ENCODE assay signal across 8 cellular contexts in the genomic region with DNA sequence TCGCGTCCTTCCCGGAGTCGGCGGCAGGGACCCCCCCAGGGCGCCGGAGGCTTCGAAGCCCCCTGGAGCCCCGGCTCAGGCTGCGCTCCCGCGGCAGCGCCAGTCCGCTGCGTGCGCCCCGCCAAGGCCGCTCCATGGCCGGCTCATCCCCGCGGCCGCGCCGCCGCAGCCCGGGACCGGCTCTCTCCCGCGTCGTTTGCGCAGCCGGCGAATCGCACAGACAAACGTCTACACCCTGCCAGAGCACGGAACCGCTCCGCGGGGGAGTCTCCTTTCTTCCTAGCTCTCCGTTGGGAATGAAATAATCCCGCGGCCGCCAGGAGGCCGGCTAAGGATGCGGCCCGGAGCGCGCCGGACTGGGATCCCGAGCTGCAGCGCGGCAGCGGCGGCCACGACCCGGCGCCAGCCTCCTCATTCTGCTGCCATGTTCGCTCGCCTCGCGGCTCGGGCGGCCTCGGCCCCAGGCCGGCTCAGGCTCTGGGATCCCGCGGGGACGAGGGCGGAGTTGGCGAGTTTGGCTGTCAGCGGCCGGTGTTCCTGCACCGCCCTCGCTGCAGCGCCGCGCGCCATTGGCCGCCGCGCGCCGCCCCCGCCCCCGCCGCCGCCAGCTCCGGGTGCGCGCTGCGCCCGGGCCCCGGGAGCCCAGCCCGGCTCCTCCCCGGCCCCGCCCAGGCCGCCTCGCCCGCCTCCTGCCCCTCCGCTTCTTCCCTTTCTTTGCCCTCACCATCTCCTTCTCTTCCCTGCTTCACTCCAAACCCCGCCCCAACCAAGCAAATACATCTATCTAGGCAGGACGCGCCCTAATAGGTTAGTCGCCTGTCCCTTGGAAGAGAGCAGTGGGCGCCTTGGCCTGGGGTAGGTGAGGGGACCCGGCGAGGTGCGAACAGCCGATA. TPM values are rescaled to one million over a fixed set of nuclear protein-coding genes. Genes with fewer than 3 reads are reported as not detected.
DNase-seq lines count a peak whose midpoint lies in the region; ATAC-seq, FAIRE-seq and TF ChIP-seq lines count a peak whose summit lies in the region.

A gene with protein sequence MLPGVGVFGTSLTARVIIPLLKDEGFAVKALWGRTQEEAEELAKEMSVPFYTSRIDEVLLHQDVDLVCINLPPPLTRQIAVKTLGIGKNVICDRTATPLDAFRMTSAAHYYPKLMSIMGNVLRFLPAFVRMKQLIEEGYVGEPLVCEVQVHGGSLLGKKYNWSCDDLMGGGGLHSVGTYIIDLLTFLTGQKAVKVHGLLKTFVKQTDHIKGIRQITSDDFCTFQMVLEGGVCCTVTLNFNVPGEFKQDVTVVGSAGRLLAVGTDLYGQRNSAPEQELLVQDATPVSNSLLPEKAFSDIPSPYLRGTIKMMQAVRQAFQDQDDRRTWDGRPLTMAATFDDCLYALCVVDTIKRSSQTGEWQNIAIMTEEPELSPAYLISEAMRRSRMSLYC (minus strand): TSS at position 479 of the 893 bp plus-strand sequence. CDS start 710 bp downstream, outside the sequence.

- H3K9ac ChIP-seq in BLaER1, result peak within 1 kb of the TSS; percentile 88

- TF ChIP-seq POLR2A in right lobe of liver (IDR thresholded peaks at IDR 0.05), result peak; percentile 97

- 0% methylated on average over 6 of the region's 109 CpGs for WGBS in right lobe of liver (ENCODE audit: insufficient coverage, low coverage, low lambda C conversion rate, missing lambda C conversion rate)

- H4K20me1 ChIP-seq in BLaER1, result peaks cover 18% of the 10 kb centered on the region; the same call in 1 of the 2 replicates

- peak within 1 kb of the TSS; percentile 83 for H3K27ac ChIP-seq in BLaER1
- H3K27ac ChIP-seq in dorsolateral prefrontal cortex, result peak within 1 kb of the TSS; percentile 73 to 97 (median 92)
- peak within 1 kb of the TSS; percentile 88 to 96 (median 90) for H3K27ac ChIP-seq in right lobe of liver

- intact Hi-C loops in dorsolateral prefrontal cortex (cut with DNase I) (loop anchor here (1.0 to 10.0 kb wide), 9 partner anchors 17 to 327 kb away; a partner anchor contains a TSS), right lobe of liver (cut with DNase I) (loop anchor here (10.0 kb wide), 2 partner anchors 73 to 87 kb away; a partner anchor contains a TSS)

- H3K4me2 ChIP-seq in BLaER1, result peak within 1 kb of the TSS; percentile 98

- DNase-seq in GM19239 (ENCODE audit: insufficient read length, low spot score), result peak; percentile 92
- peak; percentile 69 for DNase-seq in NCI-H524 treated with DMSO at 0.1 percent for 48 hours (lab: John Stamatoyannopoulos, UW)
- DNase-seq in activated CD4-positive, alpha-beta T cell treated with anti-CD3 and anti-CD28 coated beads, Interleukin-2, amount 50 U/mL, for 24 hours (ENCODE audit: low read depth in 1 of 2, low spot score in 1 of 2), result peak; percentile 44 to 65
- DNase-seq in dorsolateral prefrontal cortex, result peak; percentile 74 to 92 (median 86)
- DNase-seq in right lobe of liver, result peak; percentile 93 to 95 (median 93)
- DNase-seq in stimulated activated CD4-positive, alpha-beta T cell treated with anti-CD3 and anti-CD28 coated beads, Interleukin-4, amount 100 ng/mL, for 48 hours (ENCODE audit: low read depth in 2 of 2), result peak; percentile 65 to 73

- TF ChIP-seq CTCF in dorsolateral prefrontal cortex (IDR thresholded peaks at IDR 0.05 in 54 of 56, conservative IDR thresholded peaks at IDR 0.05 in 2 of 56; ENCODE audit: low read depth in 1 of 56, partially characterized antibody in 56 of 56), result peak in 26 of 56 donors; percentile 4 to 51 (median 25)
- peak in 1 of 4 donors; percentile 10 for TF ChIP-seq CTCF in right lobe of liver (IDR thresholded peaks at IDR 0.05)

- H3K27me3 ChIP-seq in BLaER1 (no peaks in the 10 kb centered on the region), dorsolateral prefrontal cortex (no peaks in the 10 kb centered on the region), right lobe of liver (no peaks in the 10 kb centered on the region)

- H3K9me3 ChIP-seq in BLaER1 (no peaks in the 10 kb centered on the region), right lobe of liver (no peaks in the 10 kb centered on the region)

- H3K36me3 ChIP-seq in BLaER1 (0 out of 2 replicates have a peak, but pooled peaks cover 7% of the 10 kb centered on the region), right lobe of liver (no peaks in the 10 kb centered on the region)

- peak; percentile 79 for ATAC-seq in HG03439 (IDR thresholded peaks at IDR 0.05; ENCODE audit: unreplicated experiment)
- ATAC-seq in right lobe of liver, result peak; percentile 73 to 88 (median 80)

- FAIRE-seq in GM19239 (lab: Jason Lieb, UNC), result peak; percentile 62

- peak within 1 kb of the TSS; percentile 79 for H3K4me3 ChIP-seq in BLaER1
- H3K4me3 ChIP-seq in dorsolateral prefrontal cortex, result peak within 1 kb of the TSS; percentile 65 to 94 (median 84)
- H3K4me3 ChIP-seq in right lobe of liver, result peak within 1 kb of the TSS; percentile 68 to 89 (median 86)

- peaks cover 39% of the 10 kb centered on the region for H3K4me1 ChIP-seq in BLaER1
- peaks cover 0 to 26% (median 4%) of the 10 kb centered on the region in 4 donors for H3K4me1 ChIP-seq in right lobe of liver

RNA-seq across cellular contexts. Expression of the gene that starts here (rescaled TPM):
- 100 to 1,000 TPM in 61 of 120 experiments, 10 to 100 TPM in 59; 36.8 to 141 (median 101) TPM for total RNA-seq in dorsolateral prefrontal cortex
- 1 to 10 TPM; 5.4 to 8.5 (median 7.5) TPM for total RNA-seq in right lobe of liver

Comparison
In these comparisons a context has a peak if more than half of its experiments do, and no peak if none do; other contexts are left out.
1. Peak in every context shown above with its lines: DNase-seq, ATAC-seq, H3K4me3 ChIP-seq and H3K27ac ChIP-seq.